In genomic region chr22:21020802-21021429, GRCh38 we compare ENCODE assay signal across 9 cellular contexts. TPM values are rescaled to one million over a fixed set of nuclear protein-coding genes. Genes with fewer than 3 reads are reported as not detected.
DNase-seq lines count a peak whose midpoint lies in the region; ATAC-seq and TF ChIP-seq lines count a peak whose summit lies in the region.
"Had no signal": no experiment of that assay in that cellular context is flagged by ENCODE, and none has a peak within 500 bp of the region (broad histone marks: within the 10 kb centered on the region; RNA-seq: fewer than 3 reads in every experiment).

No MANE protein-coding gene starts in this region.

- peak; percentile 39; the same call in 1 of the 2 replicates for TF ChIP-seq CTCF in LNCAP (IDR thresholded peaks at IDR 0.05)

- peaks cover 62% of the 10 kb centered on the region for H3K27me3 Mint-ChIP-seq in activated naive CD4-positive, alpha-beta T cell treated with anti-CD3 and anti-CD28 coated beads, Interleukin-2, amount 10 ng/mL, durations not matched to agents 7 days and 5 days
- peaks cover 10 to 43% of the 10 kb centered on the region in 2 donors for H3K27me3 Mint-ChIP-seq in stimulated activated naive B cell treated with anti-CD40 and anti-IgM and Interleukin-4, amounts not matched to agents 10 μg/mL and 1 μg/mL and 100 μg/mL, for 72 hours
- H3K27me3 Mint-ChIP-seq in T-helper 2 cell treated with Interferon-gamma antibody and Interleukin-4, amounts not matched to agents 5 μg/mL and 100 μg/mL, for 36 hours (ENCODE audit: low read depth): no peaks in the 10 kb centered on the region

- peaks cover 15% of the 10 kb centered on the region for H3K4me1 Mint-ChIP-seq in activated naive CD4-positive, alpha-beta T cell treated with anti-CD3 and anti-CD28 coated beads, Interleukin-2, amount 10 ng/mL, durations not matched to agents 7 days and 5 days
- H3K4me1 Mint-ChIP-seq in stimulated activated naive B cell treated with anti-CD40 and anti-IgM and Interleukin-4, amounts not matched to agents 10 μg/mL and 1 μg/mL and 100 μg/mL, for 72 hours: peaks cover 11 to 13% of the 10 kb centered on the region in 2 donors
- H3K4me1 Mint-ChIP-seq in T-helper 2 cell treated with Interferon-gamma antibody and Interleukin-4, amounts not matched to agents 5 μg/mL and 100 μg/mL, for 36 hours (ENCODE audit: low read depth): peaks cover 8% of the 10 kb centered on the region

- H3K4me3 Mint-ChIP-seq in activated naive CD4-positive, alpha-beta T cell treated with anti-CD3 and anti-CD28 coated beads, Interleukin-2, amount 10 ng/mL, durations not matched to agents 7 days and 5 days: no peak overlapping the region
- no peak overlapping the region for H3K4me3 Mint-ChIP-seq in stimulated activated naive B cell treated with anti-CD40 and anti-IgM and Interleukin-4, amounts not matched to agents 10 μg/mL and 1 μg/mL and 100 μg/mL, for 72 hours
- H3K4me3 Mint-ChIP-seq in T-helper 2 cell treated with Interferon-gamma antibody and Interleukin-4, amounts not matched to agents 5 μg/mL and 100 μg/mL, for 36 hours: no peak overlapping the region

- H3K36me3 Mint-ChIP-seq in activated naive CD4-positive, alpha-beta T cell treated with anti-CD3 and anti-CD28 coated beads, Interleukin-2, amount 10 ng/mL, durations not matched to agents 7 days and 5 days: no peaks in the 10 kb centered on the region
- H3K36me3 Mint-ChIP-seq in stimulated activated naive B cell treated with anti-CD40 and anti-IgM and Interleukin-4, amounts not matched to agents 10 μg/mL and 1 μg/mL and 100 μg/mL, for 72 hours: no peaks in the 10 kb centered on the region
- no peaks in the 10 kb centered on the region for H3K36me3 Mint-ChIP-seq in T-helper 2 cell treated with Interferon-gamma antibody and Interleukin-4, amounts not matched to agents 5 μg/mL and 100 μg/mL, for 36 hours (ENCODE audit: low read depth)

- CTCF ChIA-PET in activated naive CD4-positive, alpha-beta T cell treated with anti-CD3 and anti-CD28 coated beads, Interleukin-2, amount 10 ng/mL, durations not matched to agents 7 days and 5 days (lab: Charles Lee): interaction anchor here (0.8 to 2.3 kb wide), 6 partner anchors 12 to 45 kb away, joined by 3 to 6 read pairs (median 4); partner anchors contain the start of genes LRRC74B and SLC7A4

- ATAC-seq in stimulated activated naive B cell treated with anti-CD40 and anti-IgM and Interleukin-4, amounts not matched to agents 10 μg/mL and 1 μg/mL and 100 μg/mL, for 72 hours (replicated peaks): peak; percentile 68 to 84
- ATAC-seq: heart left ventricle had no signal

- H3K9me3 Mint-ChIP-seq in activated naive CD4-positive, alpha-beta T cell treated with anti-CD3 and anti-CD28 coated beads, Interleukin-2, amount 10 ng/mL, durations not matched to agents 7 days and 5 days: no peaks in the 10 kb centered on the region
- H3K9me3 Mint-ChIP-seq in stimulated activated naive B cell treated with anti-CD40 and anti-IgM and Interleukin-4, amounts not matched to agents 10 μg/mL and 1 μg/mL and 100 μg/mL, for 72 hours: no peaks in the 10 kb centered on the region
- no peaks in the 10 kb centered on the region for H3K9me3 Mint-ChIP-seq in T-helper 2 cell treated with Interferon-gamma antibody and Interleukin-4, amounts not matched to agents 5 μg/mL and 100 μg/mL, for 36 hours

- no peak overlapping the region for H3K27ac Mint-ChIP-seq in activated naive CD4-positive, alpha-beta T cell treated with anti-CD3 and anti-CD28 coated beads, Interleukin-2, amount 10 ng/mL, durations not matched to agents 7 days and 5 days
- H3K27ac Mint-ChIP-seq in stimulated activated naive B cell treated with anti-CD40 and anti-IgM and Interleukin-4, amounts not matched to agents 10 μg/mL and 1 μg/mL and 100 μg/mL, for 72 hours: no peak overlapping the region
- H3K27ac Mint-ChIP-seq in T-helper 2 cell treated with Interferon-gamma antibody and Interleukin-4, amounts not matched to agents 5 μg/mL and 100 μg/mL, for 36 hours: no peak overlapping the region

- peak; percentile 59 for DNase-seq in activated naive CD4-positive, alpha-beta T cell treated with anti-CD3 and anti-CD28 coated beads, Interleukin-2, amount 10 ng/mL, durations not matched to agents 7 days and 5 days
- DNase-seq in activated naive CD4-positive, alpha-beta T cell (lab: John Stamatoyannopoulos, UW): no peak
- DNase-seq in dermis blood vessel endothelial cell: peak; percentile 12
- no peak for DNase-seq in stimulated activated naive B cell treated with anti-CD40 and anti-IgM and Interleukin-4, amounts not matched to agents 10 μg/mL and 1 μg/mL and 100 μg/mL, for 72 hours
- DNase-seq in RKO (ENCODE audit: low spot score): no peak
- no peak for DNase-seq in T-helper 2 cell treated with Interferon-gamma antibody and Interleukin-4, amounts not matched to agents 5 μg/mL and 100 μg/mL, for 36 hours (ENCODE audit: low spot score)
- DNase-seq in Ammon's horn (ENCODE audit: low spot score): no peak
- DNase-seq: heart left ventricle had no signal

RNA-seq across cellular contexts. Expression of gene P2RX6, which starts 6.0 kb away (rescaled TPM):
- under 0.01 TPM in 1 of 2 replicates, not detected in the other for total RNA-seq in dermis blood vessel endothelial cell

RNA-seq across cellular contexts. Expression of gene SLC7A4, which starts 11.4 kb away (rescaled TPM):
- total RNA-seq in dermis blood vessel endothelial cell: not detected in 2 replicates

RNA-seq across cellular contexts. Expression of gene THAP7, which starts 19.0 kb away (rescaled TPM):
- total RNA-seq in dermis blood vessel endothelial cell: 13.8 and 18.1 TPM in 2 replicates

RNA-seq across cellular contexts. Expression of gene LRRC74B, which starts 24.8 kb away (rescaled TPM):
- not detected in 2 replicates for total RNA-seq in dermis blood vessel endothelial cell
- total RNA-seq: heart left ventricle had no signal

RNA-seq across cellular contexts. Expression of gene LZTR1, which starts 38.8 kb away (rescaled TPM):
- 51.6 and 60.9 TPM in 2 replicates for total RNA-seq in dermis blood vessel endothelial cell

Comparison
In these comparisons a context has a peak if more than half of its experiments do, and no peak if none do; other contexts are left out.
1. DNase-seq: peak in activated naive CD4-positive, alpha-beta T cell treated with anti-CD3 and anti-CD28 coated beads, Interleukin-2, amount 10 ng/mL, durations not matched to agents 7 days and 5 days (single experiment) and dermis blood vessel endothelial cell (single experiment); none in activated naive CD4-positive, alpha-beta T cell (0 of 4), stimulated activated naive B cell treated with anti-CD40 and anti-IgM and Interleukin-4, amounts not matched to agents 10 μg/mL and 1 μg/mL and 100 μg/mL, for 72 hours (single experiment), RKO (single experiment), T-helper 2 cell treated with Interferon-gamma antibody and Interleukin-4, amounts not matched to agents 5 μg/mL and 100 μg/mL, for 36 hours (single experiment) and Ammon's horn (single experiment).